ENCODE assay signal across 10 cellular contexts in genomic region chr6:108655840-108656650, GRCh38.
DNase-seq lines count a peak whose midpoint lies in the region; ATAC-seq and TF ChIP-seq lines count a peak whose summit lies in the region.
"Had no signal": no experiment of that assay in that cellular context is flagged by ENCODE, and none has a peak within 500 bp of the region (broad histone marks: within the 10 kb centered on the region; RNA-seq: fewer than 3 reads in every experiment).

No MANE protein-coding gene starts in this region.

- TF ChIP-seq POLR2A in spleen (IDR thresholded peaks at IDR 0.05), result no peak

- ATAC-seq in GM18511 (IDR thresholded peaks at IDR 0.05; ENCODE audit: unreplicated experiment), result no peak

- in situ Hi-C loops in astrocyte of the cerebellum (cut with HindIII; ENCODE audit: low sequenced_read_pairs), result no loop called here

- H3K27me3 ChIP-seq in spleen (replicated peaks in 1 of 7), result no peaks in the 10 kb centered on the region

- intact Hi-C loops in spleen (cut with DNase I; ENCODE audit: low total_unique reads), result no loop called here

- DNase-seq in HCEC 1CT (peak; percentile 70), astrocyte of the cerebellum (ENCODE audit: low read depth) (peak; percentile 48), left kidney (ENCODE audit: low read depth, low spot score) (peak; percentile 52), spleen (no peak), islet precursor cell (no peak), cerebellar nuclear complex (lab: John Stamatoyannopoulos, UW) (no peak)
- DNase-seq in activated naive CD4-positive, alpha-beta T cell treated with anti-CD3 and anti-CD28 coated beads, Interleukin-2, amount 50 U/mL, for 16 hours, result no peak
- DNase-seq: activated naive CD8-positive, alpha-beta T cell treated with anti-CD3 and anti-CD28 coated beads, Interleukin-2, amount 10 ng/mL, durations not matched to agents 7 days and 5 days had no signal

- 75 to 89% (median 83%) methylated on average over 12 of the region's 12 CpGs for WGBS in spleen, 5 donors

- no peaks in the 10 kb centered on the region for H3K36me3 ChIP-seq in spleen

- peaks cover 11 to 86% (median 48%) of the 10 kb centered on the region in 6 donors for H3K4me1 ChIP-seq in spleen

- H3K4me3 ChIP-seq in astrocyte of the cerebellum (ENCODE audit: low read depth, low read length) (no peak overlapping the region), spleen (no peak overlapping the region)

- TF ChIP-seq CTCF in astrocyte of the cerebellum (IDR thresholded peaks at IDR 0.05; ENCODE audit: low read depth, low read length, missing control alignments) (no peak), spleen (IDR thresholded peaks at IDR 0.05 in 8 of 11, conservative IDR thresholded peaks at IDR 0.05 in 3 of 11) (no peak)

- H3K9me3 ChIP-seq in spleen, result no peaks in the 10 kb centered on the region

- peak overlapping the region in 5 of 8 donors; percentile 26 to 70 (median 63) for H3K27ac ChIP-seq in spleen
- H3K27ac ChIP-seq: KMS-11 had no signal

Comparison
In these comparisons a context has a peak if more than half of its experiments do, and no peak if none do; other contexts are left out.
1. DNase-seq: peak in HCEC 1CT (single experiment), astrocyte of the cerebellum (single experiment) and left kidney (single experiment); none in spleen (single experiment), islet precursor cell (single experiment), cerebellar nuclear complex (0 of 2) and activated naive CD4-positive, alpha-beta T cell treated with anti-CD3 and anti-CD28 coated beads, Interleukin-2, amount 50 U/mL, for 16 hours (single experiment).